19 cellular contexts compared by ENCODE assay signal in genomic region chr9:87740198-87740597, GRCh38.
"Had no signal": no experiment of that assay in that cellular context is flagged by ENCODE, and none has a peak within 500 bp of the region (broad histone marks: within the 10 kb centered on the region; RNA-seq: fewer than 3 reads in every experiment).

No MANE protein-coding gene starts in this region.

- H3K27ac ChIP-seq: SJSA1, SK-N-MC had no signal

- H3K36me3 ChIP-seq: SJSA1 had no signal

- H3K9me3 ChIP-seq: SJSA1 had no signal

- FAIRE-seq: HepG2, RCC 7860 had no signal

- ATAC-seq: HepG2, T-cell had no signal

- H3K27me3 ChIP-seq: SJSA1 had no signal

- DNase-seq: KBM-7, NCI-H1092 treated with DMSO at 0.1 percent for 48 hours, NCI-H1436, NCI-H187, NCI-H2029, NCI-H2081 treated with DMSO at 0.1 percent for 48 hours, NCI-H2171 treated with DMSO at 0.1 percent for 48 hours, NCI-H524 treated with DMSO at 0.1 percent for 48 hours, NCI-H69, NCI-H774, Right ventricle myocardium superior, RPMI8226, SIG-M5, SW 1271, T-cell had no signal

- H3K4me3 ChIP-seq: SJSA1, SK-N-MC had no signal
